Comparison of ENCODE assay signal across 12 cellular contexts in genomic region chr3:159832024-159832423, GRCh38. TPM values are rescaled to one million over a fixed set of nuclear protein-coding genes. Genes with fewer than 3 reads are reported as not detected.
DNase-seq lines count a peak whose midpoint lies in the region; ATAC-seq and TF ChIP-seq lines count a peak whose summit lies in the region.
"Had no signal": no experiment of that assay in that cellular context is flagged by ENCODE, and none has a peak within 500 bp of the region (broad histone marks: within the 10 kb centered on the region; RNA-seq: fewer than 3 reads in every experiment).

No MANE protein-coding gene starts in this region.

- no peak for TF ChIP-seq POLR2A in breast epithelium (IDR thresholded peaks at IDR 0.05)

- ATAC-seq in GM19463 (IDR thresholded peaks at IDR 0.05; ENCODE audit: unreplicated experiment) = peak; percentile 89
- peak; percentile 75 for ATAC-seq in HG03045 (IDR thresholded peaks at IDR 0.05; ENCODE audit: unreplicated experiment)
- ATAC-seq: activated T-helper 17 cell treated with anti-CD3 and anti-CD28 coated beads, Interleukin-2, amount 50 U/mL, for 72 hours; T-cell had no signal

- H3K36me3 ChIP-seq in breast epithelium = no peaks in the 10 kb centered on the region

- H3K27ac ChIP-seq in breast epithelium = no peak overlapping the region
- H3K27ac ChIP-seq: parathyroid adenoma had no signal

- intact Hi-C loops in breast epithelium (cut with DNase I; ENCODE audit: low total_unique reads) = no loop called here

- no peak for TF ChIP-seq CTCF in breast epithelium (IDR thresholded peaks at IDR 0.05)

- H3K4me1 ChIP-seq in breast epithelium = no peaks in the 10 kb centered on the region

- H3K9me3 ChIP-seq in breast epithelium = no peaks in the 10 kb centered on the region

- no peaks in the 10 kb centered on the region for H3K27me3 ChIP-seq in breast epithelium

- DNase-seq in GDM1 (lab: John Stamatoyannopoulos, UW) (peak; percentile 56), NCI-H69 (lab: John Stamatoyannopoulos, UW) (peak; percentile 89), NCI-H748 (lab: John Stamatoyannopoulos, UW; ENCODE audit: unreplicated experiment) (no peak), NCI-H526 treated with DMSO at 0.1 percent for 48 hours (lab: John Stamatoyannopoulos, UW) (no peak), breast epithelium (ENCODE audit: low spot score in 2 of 2) (no peak)
- no peak for DNase-seq in activated CD8-positive, alpha-beta memory T cell treated with anti-CD3 and anti-CD28 coated beads, Interleukin-2, amount 50 U/mL, for 4 hours
- DNase-seq: endodermal cell had no signal

- no peak overlapping the region for H3K4me3 ChIP-seq in breast epithelium

RNA-seq across cellular contexts. Expression of gene SCHIP1, which starts 7.6 kb away (rescaled TPM):
- 10 to 100 TPM in 1 of 3 donors, 1 to 10 TPM in 2; 1.6 to 14.2 (median 8.8) TPM for total RNA-seq in breast epithelium
- total RNA-seq: activated T-helper 17 cell treated with anti-CD3 and anti-CD28 coated beads, Interleukin-2, amount 50 U/mL, for 72 hours had no signal

Comparison
In these comparisons a context has a peak if more than half of its experiments do, and no peak if none do; other contexts are left out.
1. DNase-seq: peak in GDM1 (single experiment) and NCI-H69 (single experiment); none in NCI-H748 (single experiment), activated CD8-positive, alpha-beta memory T cell treated with anti-CD3 and anti-CD28 coated beads, Interleukin-2, amount 50 U/mL, for 4 hours (single experiment), NCI-H526 treated with DMSO at 0.1 percent for 48 hours (single experiment) and breast epithelium (0 of 2).